Comparison of ENCODE assay signal across 27 cellular contexts in genomic region chr4:81377231-81377630, GRCh38.
"Had no signal": no experiment of that assay in that cellular context is flagged by ENCODE, and none has a peak within 500 bp of the region (broad histone marks: within the 10 kb centered on the region; RNA-seq: fewer than 3 reads in every experiment).

No MANE protein-coding gene starts in this region.

- H3K9me3 ChIP-seq: ovary, psoas muscle, right lobe of liver, sigmoid colon, stomach, thoracic aorta, thyroid gland, upper lobe of left lung, vagina had no signal

- DNase-seq: natural killer cell; occipital lobe; ovary; posterior cingulate gyrus; psoas muscle; right cardiac atrium; right lobe of liver; sigmoid colon; small intestine; stimulated activated CD4-positive, alpha-beta T cell treated with anti-CD3 and anti-CD28 coated beads, Interleukin-15, amount 100 ng/mL, for 24 hours; stimulated activated CD4-positive, alpha-beta T cell treated with anti-CD3 and anti-CD28 coated beads, Interleukin-2, amount 100 ng/mL, for 24 hours; stimulated activated CD4-positive, alpha-beta T cell treated with anti-CD3 and anti-CD28 coated beads, Interleukin-2, amount 100 ng/mL, for 48 hours; stimulated activated CD4-positive, alpha-beta T cell treated with anti-CD3 and anti-CD28 coated beads, Interleukin-4, amount 100 ng/mL, for 24 hours; stimulated activated naive B cell treated with anti-CD40 and anti-IgM and Interleukin-4, amounts not matched to agents 10 μg/mL and 1 μg/mL and 100 μg/mL, for 72 hours; stimulated activated naive CD4-positive, alpha-beta T cell treated with Interleukin-2 at 50 U/mL for 16 hours; stomach; thyroid gland; trophoblast cell; upper lobe of left lung had no signal

- H3K9me3 Mint-ChIP-seq: natural killer cell; nephron; neural progenitor cell; stimulated activated effector memory CD8-positive, alpha-beta T cell treated with anti-CD3 and anti-CD28 coated beads, Interleukin-12 subunit alpha, Interleukin-12 subunit beta, amount 100 ng/mL, for 72 hours; stimulated activated naive B cell treated with anti-CD40 and anti-IgM and Interleukin-4, amounts not matched to agents 10 μg/mL and 1 μg/mL and 100 μg/mL, for 72 hours; stimulated activated naive CD8-positive, alpha-beta T cell treated with anti-CD3 and anti-CD28 coated beads, Interleukin-15, Interleukin-2, amounts not matched to agents 100 ng/mL and 50 ng/mL, for 24 hours had no signal

- H3K36me3 Mint-ChIP-seq: natural killer cell; neural progenitor cell; stimulated activated effector memory CD8-positive, alpha-beta T cell treated with anti-CD3 and anti-CD28 coated beads, Interleukin-12 subunit alpha, Interleukin-12 subunit beta, amount 100 ng/mL, for 72 hours; stimulated activated naive B cell treated with anti-CD40 and anti-IgM and Interleukin-4, amounts not matched to agents 10 μg/mL and 1 μg/mL and 100 μg/mL, for 72 hours had no signal

- H3K27ac Mint-ChIP-seq: natural killer cell; neural progenitor cell; stimulated activated effector memory CD8-positive, alpha-beta T cell treated with anti-CD3 and anti-CD28 coated beads, Interleukin-12 subunit alpha, Interleukin-12 subunit beta, amount 100 ng/mL, for 72 hours; stimulated activated naive B cell treated with anti-CD40 and anti-IgM and Interleukin-4, amounts not matched to agents 10 μg/mL and 1 μg/mL and 100 μg/mL, for 72 hours; stimulated activated naive CD8-positive, alpha-beta T cell treated with anti-CD3 and anti-CD28 coated beads, Interleukin-15, Interleukin-2, amounts not matched to agents 100 ng/mL and 50 ng/mL, for 24 hours had no signal

- H3K27me3 ChIP-seq: neural progenitor cell, ovary, right lobe of liver, sigmoid colon, stomach, thyroid gland, tibial nerve, upper lobe of left lung, vagina had no signal

- H3K4me3 Mint-ChIP-seq: natural killer cell; nephron; neural progenitor cell; stimulated activated effector memory CD8-positive, alpha-beta T cell treated with anti-CD3 and anti-CD28 coated beads, Interleukin-12 subunit alpha, Interleukin-12 subunit beta, amount 100 ng/mL, for 72 hours; stimulated activated naive B cell treated with anti-CD40 and anti-IgM and Interleukin-4, amounts not matched to agents 10 μg/mL and 1 μg/mL and 100 μg/mL, for 72 hours; stimulated activated naive CD8-positive, alpha-beta T cell treated with anti-CD3 and anti-CD28 coated beads, Interleukin-15, Interleukin-2, amounts not matched to agents 100 ng/mL and 50 ng/mL, for 24 hours had no signal

- H3K4me1 Mint-ChIP-seq: natural killer cell; neural progenitor cell; stimulated activated effector memory CD8-positive, alpha-beta T cell treated with anti-CD3 and anti-CD28 coated beads, Interleukin-12 subunit alpha, Interleukin-12 subunit beta, amount 100 ng/mL, for 72 hours had no signal

- H3K36me3 ChIP-seq: neural progenitor cell, ovary, right lobe of liver, sigmoid colon, stomach, thoracic aorta, thyroid gland, tibial nerve, upper lobe of left lung, vagina had no signal

- H3K9ac ChIP-seq: neural progenitor cell, parathyroid adenoma had no signal

- H3K4me3 ChIP-seq: neural progenitor cell, ovary, psoas muscle, right lobe of liver, sigmoid colon, stomach, thoracic aorta, thyroid gland, tibial nerve, upper lobe of left lung, vagina had no signal

- H3K27ac ChIP-seq: neural progenitor cell, ovary, parathyroid adenoma, psoas muscle, right lobe of liver, sigmoid colon, stomach, thoracic aorta, thyroid gland, tibial nerve, upper lobe of left lung, vagina had no signal

- H3K4me1 ChIP-seq: neural progenitor cell, parathyroid adenoma, psoas muscle, right lobe of liver, thyroid gland, tibial nerve, upper lobe of left lung, vagina had no signal
